ENCODE assay signal across 14 cellular contexts in the genomic region with DNA sequence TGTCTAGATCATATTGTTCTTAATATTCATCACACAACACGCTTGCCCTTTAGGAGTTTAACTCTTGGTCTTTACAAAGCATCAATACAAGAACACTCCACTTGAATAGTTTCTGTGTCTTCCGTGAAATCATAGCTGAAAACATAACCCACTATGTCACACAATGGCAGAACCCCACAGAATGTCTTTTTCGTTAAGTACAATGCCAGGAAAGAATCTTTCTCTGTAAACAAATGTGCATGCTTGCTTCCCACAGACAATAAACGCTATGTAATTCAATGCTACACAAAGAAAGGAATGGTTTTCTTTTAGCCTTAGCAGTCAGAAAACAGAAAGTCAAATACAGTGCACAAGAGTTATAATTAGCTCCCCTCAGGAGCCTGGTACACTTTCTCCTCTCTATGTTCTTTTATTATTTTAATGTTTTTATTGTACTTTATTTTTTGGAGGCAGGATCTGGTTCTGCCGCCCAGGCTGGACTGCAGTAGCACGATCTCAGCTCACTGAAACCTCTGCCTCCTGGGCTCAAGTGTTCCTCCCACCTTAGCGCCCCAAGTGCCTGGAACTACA.
DNase-seq lines count a peak whose midpoint lies in the region; ATAC-seq and TF ChIP-seq lines count a peak whose summit lies in the region.
"Had no signal": no experiment of that assay in that cellular context is flagged by ENCODE, and none has a peak within 500 bp of the region (broad histone marks: within the 10 kb centered on the region; RNA-seq: fewer than 3 reads in every experiment).

No MANE protein-coding gene starts in this region.

- H3K9me1 ChIP-seq in IMR-90 (ENCODE audit: insufficient read depth, low read length) = peaks cover 21% of the 10 kb centered on the region

- no peak overlapping the region for H3K23ac ChIP-seq in IMR-90 (ENCODE audit: low read depth, low read length)

- H4K91ac ChIP-seq in IMR-90 (ENCODE audit: insufficient read depth, low read depth, low read length) = no peak overlapping the region

- no peak overlapping the region for H2BK20ac ChIP-seq in IMR-90 (ENCODE audit: low read depth, low read length)

- no peak overlapping the region for H3K18ac ChIP-seq in IMR-90 (ENCODE audit: low read depth, low read length)

- H3K56ac ChIP-seq in IMR-90 (ENCODE audit: extremely low read depth, insufficient read depth, low read length) = no peak overlapping the region

- intact Hi-C loops in IMR-90 (cut with micrococcal nuclease) = no loop called here

- H2BK5ac ChIP-seq in IMR-90 (ENCODE audit: low read depth, low read length, poor library complexity, severe bottlenecking) = no peak overlapping the region

- dilution Hi-C loops in IMR-90 (cut with HindIII; ENCODE audit: low sequenced_read_pairs, unreplicated experiment) = no loop called here

- no peak overlapping the region for H3K4me3 ChIP-seq in IMR-90 (ENCODE audit: insufficient read depth, low read depth, low read length)
- no peak overlapping the region for H3K4me3 ChIP-seq in MM.1S (ENCODE audit: low read length)
- H3K4me3 ChIP-seq: lower lobe of right lung had no signal

- DNase-seq in IMR-90 (peak; percentile 33), NCI-H2227 (lab: John Stamatoyannopoulos, UW; ENCODE audit: unreplicated experiment) (peak; percentile 53), dedifferentiated amniotic fluid mesenchymal stem cell (ENCODE audit: extremely low spot score) (peak; percentile 48), nephron progenitor cell (no peak), glomerular visceral epithelial cell (ENCODE audit: extremely low spot score) (no peak), MM.1S (no peak), D341Med (ENCODE audit: low spot score) (no peak)
- DNase-seq: activated gamma-delta T cell; central memory CD4-positive, alpha-beta T cell; H9; lower lobe of right lung; Right ventricle myocardium superior had no signal

- H2BK15ac ChIP-seq in IMR-90 (ENCODE audit: low read depth, low read length) = no peak overlapping the region

- TF ChIP-seq CTCF in IMR-90 (conservative IDR thresholded peaks at IDR 0.05; ENCODE audit: low read depth, low read length) (no peak), nephron progenitor cell (IDR thresholded peaks at IDR 0.05) (no peak), MM.1S (IDR thresholded peaks at IDR 0.05; ENCODE audit: low read length) (no peak)

- no peak overlapping the region for H3K4me3 Mint-ChIP-seq in nephron progenitor cell
- H3K4me3 Mint-ChIP-seq: H9 had no signal

- in situ Hi-C loops in IMR-90 (cut with MboI; ENCODE audit: low sequenced_read_pairs) = no loop called here

- H3K4me2 ChIP-seq in IMR-90 (ENCODE audit: low read depth, low read length) = no peak overlapping the region
- no peak overlapping the region for H3K4me2 ChIP-seq in MM.1S (ENCODE audit: low read depth, low read length)

- H4K8ac ChIP-seq in IMR-90 (ENCODE audit: low read depth in 2 of 2, low read length in 2 of 2) = no peak overlapping the region

- H2BK120ac ChIP-seq in IMR-90 (ENCODE audit: low read depth, low read length) = no peak overlapping the region

- no peak overlapping the region for H3K4ac ChIP-seq in IMR-90 (ENCODE audit: low read depth, low read length)

- H3K27ac Mint-ChIP-seq in nephron progenitor cell = peak overlapping the region; percentile 70

- ATAC-seq in IMR-90 (ENCODE audit: low read depth) (no peak; the same call in 1 of the 2 replicates), GM18511 (IDR thresholded peaks at IDR 0.05; ENCODE audit: unreplicated experiment) (no peak)
- ATAC-seq: lower lobe of right lung had no signal

- TF ChIP-seq RAD21 in IMR-90 (IDR thresholded peaks at IDR 0.05; ENCODE audit: low read length) = no peak

- H3K9me3 Mint-ChIP-seq in nephron progenitor cell = no peaks in the 10 kb centered on the region
- H3K9me3 Mint-ChIP-seq: H9 had no signal

- H3K9me2 ChIP-seq in MM.1S (replicated peaks; ENCODE audit: insufficient read depth, low read length) = no peaks in the 10 kb centered on the region

- WGBS in IMR-90 (ENCODE audit: extremely low coverage in 2 of 2, insufficient read length in 1 of 2), 2 experiments = 87% methylated on average over 4 of the region's 7 CpGs; no CpG with 5 or more reads in 1 of the 2 experiments

- 0 out of 2 replicates have a peak, but pooled peaks cover 1% of the 10 kb centered on the region for H3K36me3 ChIP-seq in IMR-90 (ENCODE audit: control insufficient read depth, insufficient read depth, low read length)
- H3K36me3 ChIP-seq in MM.1S (replicated peaks; ENCODE audit: insufficient read depth, low read length) = 0 out of 2 replicates have a peak, but pooled peaks cover 3% of the 10 kb centered on the region

- H3F3A ChIP-seq in MM.1S (ENCODE audit: insufficient read depth, low read length) = no peaks in the 10 kb centered on the region

- H3K27me3 Mint-ChIP-seq in nephron progenitor cell (ENCODE audit: low read depth, poor library complexity) = peaks cover 5% of the 10 kb centered on the region

- peaks cover 50% of the 10 kb centered on the region for H3K36me3 Mint-ChIP-seq in nephron progenitor cell (ENCODE audit: low read depth)

- no peak overlapping the region for H3K14ac ChIP-seq in IMR-90 (replicated peaks; ENCODE audit: low read depth, low read length)

- BruUV-seq in IMR-90 (replicated peaks; lab: Mats Ljungman, UMichigan) = no TSS peak

- H3K4me1 ChIP-seq in IMR-90 (ENCODE audit: control insufficient read depth, insufficient read depth, low read length) = peaks cover 9% of the 10 kb centered on the region
- no peaks in the 10 kb centered on the region for H3K4me1 ChIP-seq in MM.1S (ENCODE audit: low read length)
- H3K4me1 ChIP-seq: lower lobe of right lung had no signal

- H4K5ac ChIP-seq in IMR-90 (ENCODE audit: low read depth, low read length) = no peak overlapping the region

- peaks cover 85% of the 10 kb centered on the region for H3K79me2 ChIP-seq in MM.1S (ENCODE audit: low read length)

- peaks cover 30% of the 10 kb centered on the region for H3K4me1 Mint-ChIP-seq in nephron progenitor cell

- peaks cover 24 to 68% of the 10 kb centered on the region in 2 experiments for H3K79me1 ChIP-seq in IMR-90 (ENCODE audit: low read depth in 1 of 2, low read length in 2 of 2)

- H3K9me3 ChIP-seq in IMR-90 (ENCODE audit: control insufficient read depth, insufficient read depth, low read length) (no peaks in the 10 kb centered on the region), MM.1S (replicated peaks; ENCODE audit: insufficient read depth, low read length) (no peaks in the 10 kb centered on the region)
- H3K9me3 ChIP-seq: lower lobe of right lung had no signal

- H2AFZ ChIP-seq in IMR-90 (replicated peaks; ENCODE audit: low read length, poor library complexity) = no peak overlapping the region
- no peak overlapping the region for H2AFZ ChIP-seq in MM.1S (ENCODE audit: low read length)

- H2AK9ac ChIP-seq in IMR-90 (replicated peaks; ENCODE audit: low read depth, low read length, poor library complexity) = no peak overlapping the region

- H4K20me1 ChIP-seq in IMR-90 (ENCODE audit: insufficient read depth, low read length) (peaks cover 65% of the 10 kb centered on the region), MM.1S (ENCODE audit: insufficient read depth, low read length) (no peaks in the 10 kb centered on the region)

- no peak for TF ChIP-seq POLR2A in IMR-90 (IDR thresholded peaks at IDR 0.05; ENCODE audit: low read depth, low read length)

- CTCF ChIA-PET in IMR-90 (lab: Yijun Ruan, JAX) = no interaction called here

- POLR2A ChIA-PET in IMR-90 (lab: Charles Lee; ENCODE audit: unreplicated experiment) = no interaction called here

- H3K9ac ChIP-seq in IMR-90 (ENCODE audit: low read depth, low read length) (no peak overlapping the region), MM.1S (ENCODE audit: low read length) (no peak overlapping the region)

- H3K27ac ChIP-seq in IMR-90 (ENCODE audit: insufficient read depth, low read length) (no peak overlapping the region), MM.1S (ENCODE audit: low read length) (no peak overlapping the region)
- H3K27ac ChIP-seq: C4-2B, lower lobe of right lung had no signal

- H2AK5ac ChIP-seq in IMR-90 (ENCODE audit: low read depth, low read length) = no peak overlapping the region

- H3K27me3 ChIP-seq in IMR-90 (ENCODE audit: control insufficient read depth, insufficient read depth, low read length) = no peaks in the 10 kb centered on the region
- H3K27me3 ChIP-seq in MM.1S (replicated peaks; ENCODE audit: insufficient read depth, low read length) = no peaks in the 10 kb centered on the region

TF ChIP-seq in IMR-90, 13 proteins besides CTCF, POLR2A, EP300 and RAD21:
- TF ChIP-seq MAZ (IDR thresholded peaks at IDR 0.05; ENCODE audit: borderline replicate concordance, low read depth, low read length) (no peak), MXI1 (IDR thresholded peaks at IDR 0.05; ENCODE audit: borderline replicate concordance, low read depth, low read length) (no peak), FOS (IDR thresholded peaks at IDR 0.05; ENCODE audit: low read depth, low read length) (no peak), MAFK (IDR thresholded peaks at IDR 0.05; ENCODE audit: low read depth, low read length) (no peak), CEBPB (IDR thresholded peaks at IDR 0.05; ENCODE audit: low read depth, low read length) (no peak), SMC3 (IDR thresholded peaks at IDR 0.05; ENCODE audit: low read depth, low read length) (no peak), RCOR1 (IDR thresholded peaks at IDR 0.05; ENCODE audit: insufficient replicate concordance, low read length) (no peak), CHD1 (IDR thresholded peaks at IDR 0.05; ENCODE audit: low read depth, low read length) (no peak), NFE2L2 (IDR thresholded peaks at IDR 0.05; ENCODE audit: low read depth, low read length) (no peak)
- TF ChIP-seq, protein P1, sequence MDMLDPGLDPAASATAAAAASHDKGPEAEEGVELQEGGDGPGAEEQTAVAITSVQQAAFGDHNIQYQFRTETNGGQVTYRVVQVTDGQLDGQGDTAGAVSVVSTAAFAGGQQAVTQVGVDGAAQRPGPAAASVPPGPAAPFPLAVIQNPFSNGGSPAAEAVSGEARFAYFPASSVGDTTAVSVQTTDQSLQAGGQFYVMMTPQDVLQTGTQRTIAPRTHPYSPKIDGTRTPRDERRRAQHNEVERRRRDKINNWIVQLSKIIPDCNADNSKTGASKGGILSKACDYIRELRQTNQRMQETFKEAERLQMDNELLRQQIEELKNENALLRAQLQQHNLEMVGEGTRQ (IDR thresholded peaks at IDR 0.05; ENCODE audit: low read depth, low read length) = no peak
- TF ChIP-seq, protein P2, sequence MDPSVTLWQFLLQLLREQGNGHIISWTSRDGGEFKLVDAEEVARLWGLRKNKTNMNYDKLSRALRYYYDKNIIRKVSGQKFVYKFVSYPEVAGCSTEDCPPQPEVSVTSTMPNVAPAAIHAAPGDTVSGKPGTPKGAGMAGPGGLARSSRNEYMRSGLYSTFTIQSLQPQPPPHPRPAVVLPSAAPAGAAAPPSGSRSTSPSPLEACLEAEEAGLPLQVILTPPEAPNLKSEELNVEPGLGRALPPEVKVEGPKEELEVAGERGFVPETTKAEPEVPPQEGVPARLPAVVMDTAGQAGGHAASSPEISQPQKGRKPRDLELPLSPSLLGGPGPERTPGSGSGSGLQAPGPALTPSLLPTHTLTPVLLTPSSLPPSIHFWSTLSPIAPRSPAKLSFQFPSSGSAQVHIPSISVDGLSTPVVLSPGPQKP (IDR thresholded peaks at IDR 0.05; ENCODE audit: borderline replicate concordance, low read depth, low read length) = no peak

Comparison
In these comparisons a context has a peak if more than half of its experiments do, and no peak if none do; other contexts are left out.
1. DNase-seq: peak in IMR-90 (single experiment), NCI-H2227 (single experiment) and dedifferentiated amniotic fluid mesenchymal stem cell (single experiment); none in nephron progenitor cell (single experiment), glomerular visceral epithelial cell (single experiment), MM.1S (single experiment) and D341Med (single experiment).